10 cellular contexts compared by ENCODE assay signal in genomic region chr10:114402871-114403544, GRCh38. TPM values are rescaled to one million over a fixed set of nuclear protein-coding genes. Genes with fewer than 3 reads are reported as not detected.
DNase-seq lines count a peak whose midpoint lies in the region; ATAC-seq and TF ChIP-seq lines count a peak whose summit lies in the region.
"Had no signal": no experiment of that assay in that cellular context is flagged by ENCODE, and none has a peak within 500 bp of the region (broad histone marks: within the 10 kb centered on the region; RNA-seq: fewer than 3 reads in every experiment).

No MANE protein-coding gene starts in this region.

- peaks cover 10 to 17% (median 14%) of the 10 kb centered on the region in 4 donors for H3K4me1 Mint-ChIP-seq in naive thymus-derived CD8-positive, alpha-beta T cell

- peak overlapping the region in 1 of 10 donors; percentile 84 for H3K27ac Mint-ChIP-seq in naive thymus-derived CD8-positive, alpha-beta T cell

- no peaks in the 10 kb centered on the region for H3K36me3 ChIP-seq in heart right ventricle

- POLR2A ChIA-PET in naive thymus-derived CD8-positive, alpha-beta T cell (lab: Charles Lee): no interaction called here

- intact Hi-C loops in heart right ventricle (cut with DNase I): loop anchor here in 4 of 10 donors (5.0 kb wide), 2 partner anchors 71 to 101 kb away; no protein-coding TSS in a partner anchor
- intact Hi-C loops in Right ventricle myocardium inferior (cut with DNase I): loop anchor here (5.0 kb wide), 1 partner anchor 76 kb away; no protein-coding TSS in a partner anchor

- no peak for DNase-seq in heart right ventricle
- DNase-seq in Right ventricle myocardium inferior (ENCODE audit: missing footprints): no peak
- no peak for DNase-seq in epithelial cell of prostate (ENCODE audit: low read depth, low spot score)
- no peak for DNase-seq in naive thymus-derived CD8-positive, alpha-beta T cell
- no peak for DNase-seq in NCI-H345 treated with DMSO at 0.1 percent for 48 hours (lab: John Stamatoyannopoulos, UW; ENCODE audit: unreplicated experiment)
- no peak for DNase-seq in GM10266 (ENCODE audit: extremely low spot score)
- no peak for DNase-seq in NCI-H2171 (lab: John Stamatoyannopoulos, UW)
- no peak for DNase-seq in DMS114 treated with DMSO at 0.1 percent for 48 hours (lab: John Stamatoyannopoulos, UW; ENCODE audit: unreplicated experiment)
- DNase-seq: NCI-H82; stimulated activated CD4-positive, alpha-beta T cell treated with anti-CD3 and anti-CD28 coated beads, Interleukin-2, amount 100 ng/mL, for 48 hours had no signal

- no peak for TF ChIP-seq CTCF in heart right ventricle (IDR thresholded peaks at IDR 0.05)
- no peak for TF ChIP-seq CTCF in GM10266 (IDR thresholded peaks at IDR 0.05; ENCODE audit: control insufficient read depth, insufficient read depth, low read depth, missing control alignments)

- H3K27me3 Mint-ChIP-seq in naive thymus-derived CD8-positive, alpha-beta T cell: peaks cover 47 to 90% (median 59%) of the 10 kb centered on the region in 5 donors

- H3K36me3 Mint-ChIP-seq in naive thymus-derived CD8-positive, alpha-beta T cell: peaks cover 0 to 3% (median 0%) of the 10 kb centered on the region in 3 donors

- peak in 6 of 8 donors; percentile 5 to 52 (median 16) for ATAC-seq in heart right ventricle
- no peak for ATAC-seq in Right ventricle myocardium inferior
- peak in 1 of 2 donors; percentile 27 for ATAC-seq in naive thymus-derived CD8-positive, alpha-beta T cell

- H3K4me3 Mint-ChIP-seq in naive thymus-derived CD8-positive, alpha-beta T cell: peak overlapping the region; percentile 3 to 77 (median 66)

- H3K27ac ChIP-seq in heart right ventricle: peak overlapping the region in 9 of 10 donors; percentile 41 to 82 (median 63)
- peak overlapping the region; percentile 79 for H3K27ac ChIP-seq in epithelial cell of prostate

- peak overlapping the region; percentile 50 to 70 (median 62) for H3K4me3 ChIP-seq in heart right ventricle

- H3K9me3 Mint-ChIP-seq in naive thymus-derived CD8-positive, alpha-beta T cell: peaks cover 0 to 6% (median 0%) of the 10 kb centered on the region in 9 donors

- H3K27me3 ChIP-seq in heart right ventricle: peaks cover 0 to 61% (median 8%) of the 10 kb centered on the region in 7 donors

- peaks cover 2 to 69% (median 51%) of the 10 kb centered on the region in 9 donors for H3K4me1 ChIP-seq in heart right ventricle

- H3K9me3 ChIP-seq in heart right ventricle: no peaks in the 10 kb centered on the region

- WGBS in heart right ventricle, 2 donors: 22 to 34% methylated on average over 17 of the region's 17 CpGs

RNA-seq across cellular contexts. Expression of gene AFAP1L2, which starts 1.3 kb away (rescaled TPM):
- 1 to 10 TPM; 2.9 to 5.0 (median 4.5) TPM for total RNA-seq in heart right ventricle
- polyA plus RNA-seq in heart right ventricle: 1 to 10 TPM; 3.0 to 3.6 TPM
- 5.7 TPM for total RNA-seq in Right ventricle myocardium inferior
- 1 to 10 TPM; 1.3 to 1.8 TPM for total RNA-seq in naive thymus-derived CD8-positive, alpha-beta T cell
- polyA plus RNA-seq in naive thymus-derived CD8-positive, alpha-beta T cell: 1 to 10 TPM; 1.6 to 2.3 (median 2.2) TPM
